Comparison of ENCODE assay signal across 14 cellular contexts in genomic region chr1:234541281-234541975, GRCh38.
A peak's percentile ranks its signal among the peaks of the same experiment; 100 is the strongest.
DNase-seq lines count a peak whose midpoint lies in the region; ATAC-seq, FAIRE-seq and TF ChIP-seq lines count a peak whose summit lies in the region.
"Had no signal": no experiment of that assay in that cellular context is flagged by ENCODE, and none has a peak within 500 bp of the region (broad histone marks: within the 10 kb centered on the region; RNA-seq: fewer than 3 reads in every experiment).

No MANE protein-coding gene starts in this region.

- H3K36me3 ChIP-seq in heart left ventricle (no peaks in the 10 kb centered on the region), GM12878 (ENCODE audit: control insufficient read depth in 2 of 2, insufficient read depth in 2 of 2, low read length in 1 of 2) (no peaks in the 10 kb centered on the region), uterus (no peaks in the 10 kb centered on the region)
- no peaks in the 10 kb centered on the region for H3K36me3 ChIP-seq in effector memory CD4-positive, alpha-beta T cell (ENCODE audit: control insufficient read depth, insufficient read depth, low read length)
- H3K36me3 ChIP-seq: adrenal gland had no signal

- POLR2A ChIA-PET in GM12878 (lab: Charles Lee), result interaction anchor here (1.7 kb wide), 1 partner anchor 12 kb away, joined by 3 read pairs; no protein-coding TSS in a partner anchor

- TF ChIP-seq RAD21 in GM12878 (IDR thresholded peaks at IDR 0.05; ENCODE audit: insufficient read depth, low read depth, low read length), result no peak

- no peak for ATAC-seq in heart left ventricle
- no peak for ATAC-seq in left cardiac atrium
- no peak for ATAC-seq in GM12878

- no peaks in the 10 kb centered on the region for H3K27me3 ChIP-seq in heart left ventricle
- H3K27me3 ChIP-seq in GM12878 (replicated peaks in 1 of 2; ENCODE audit: control insufficient read depth in 2 of 2, insufficient read depth in 2 of 2, low read length in 1 of 2), result no peaks in the 10 kb centered on the region
- H3K27me3 ChIP-seq in uterus, result no peaks in the 10 kb centered on the region
- no peaks in the 10 kb centered on the region for H3K27me3 ChIP-seq in effector memory CD4-positive, alpha-beta T cell (replicated peaks; ENCODE audit: control insufficient read depth, insufficient read depth, low read length, poor library complexity, severe bottlenecking)
- H3K27me3 ChIP-seq: adrenal gland had no signal

- DNase-seq in heart left ventricle (no peak), left cardiac atrium (no peak), GM12878 (ENCODE audit: low read depth, low spot score) (no peak), kidney tubule cell (ENCODE audit: low spot score) (peak; percentile 87), uterus (peak in 1 of 2 donors; percentile 48), NCI-H1105 treated with DMSO at 0.1 percent for 48 hours (lab: John Stamatoyannopoulos, UW) (no peak), GM13977 (ENCODE audit: low spot score) (no peak)
- no peak for DNase-seq in effector memory CD4-positive, alpha-beta T cell
- DNase-seq: NCI-H187 treated with DMSO at 0.1 percent for 48 hours; stimulated activated CD4-positive, alpha-beta T cell treated with anti-CD3 and anti-CD28 coated beads, Interleukin-2, amount 100 ng/mL, for 24 hours; stimulated activated naive CD4-positive, alpha-beta T cell treated with Interleukin-2 at 50 U/mL for 16 hours; T-helper 1 cell had no signal

- no peak for TF ChIP-seq EP300 in GM12878 (IDR thresholded peaks at IDR 0.05; ENCODE audit: borderline replicate concordance in 1 of 2, control insufficient read depth in 1 of 2, low read depth in 2 of 2, low read length in 2 of 2)

- H3K4me1 ChIP-seq in heart left ventricle (peaks cover 18 to 97% (median 75%) of the 10 kb centered on the region in 12 donors), GM12878 (ENCODE audit: control insufficient read depth, insufficient read depth, low read length) (no peaks in the 10 kb centered on the region), uterus (peaks cover 35 to 45% of the 10 kb centered on the region in 2 donors)
- H3K4me1 ChIP-seq in effector memory CD4-positive, alpha-beta T cell (ENCODE audit: control insufficient read depth, insufficient read depth, low read length, poor library complexity, severe bottlenecking), result peaks cover 10% of the 10 kb centered on the region

- H3K9me3 ChIP-seq in heart left ventricle (no peaks in the 10 kb centered on the region), GM12878 (replicated peaks; ENCODE audit: control insufficient read depth, insufficient read depth, low read length) (no peaks in the 10 kb centered on the region), uterus (no peaks in the 10 kb centered on the region)
- H3K9me3 ChIP-seq in effector memory CD4-positive, alpha-beta T cell (ENCODE audit: control insufficient read depth, low read length), result no peaks in the 10 kb centered on the region
- H3K9me3 ChIP-seq: adrenal gland had no signal

- in situ Hi-C loops in GM12878 (cut with MboI) (no loop called here), GM13977 (cut with MboI; ENCODE audit: low pct_unique_long_range_greater_than_20kb, low sequenced_read_pairs, unreplicated experiment) (no loop called here)

- no peak for TF ChIP-seq POLR2A in heart left ventricle (IDR thresholded peaks at IDR 0.05)
- no peak for TF ChIP-seq POLR2A in GM12878 (IDR thresholded peaks at IDR 0.05; ENCODE audit: low read depth, low read length)
- TF ChIP-seq POLR2A in uterus (IDR thresholded peaks at IDR 0.05), result no peak

- H3K9ac ChIP-seq in GM12878 (ENCODE audit: control insufficient read depth, insufficient read depth, low read length), result no peak overlapping the region

- no peak overlapping the region for H2AFZ ChIP-seq in GM12878 (ENCODE audit: control insufficient read depth, low read depth, low read length)

- FAIRE-seq in GM12878 (lab: Jason Lieb, UNC), result no peak
- FAIRE-seq: endometrium had no signal

- 74 to 83% (median 80%) methylated on average over 5 of the region's 5 CpGs for WGBS in heart left ventricle, 4 donors
- 59% methylated on average over 5 of the region's 5 CpGs for WGBS in GM12878 (ENCODE audit: insufficient coverage, insufficient replicate concordance, low lambda C conversion rate, missing lambda C conversion rate)

- H3K27ac ChIP-seq in heart left ventricle (peak overlapping the region in 8 of 12 donors; percentile 95 to 99 (median 98)), GM12878 (ENCODE audit: control insufficient read depth, insufficient read depth) (no peak overlapping the region), uterus (peak overlapping the region; percentile 85 to 93)
- no peak overlapping the region for H3K27ac ChIP-seq in effector memory CD4-positive, alpha-beta T cell (ENCODE audit: insufficient read depth, low read length, poor library complexity, severe bottlenecking)

- no peaks in the 10 kb centered on the region for H4K20me1 ChIP-seq in GM12878 (ENCODE audit: control insufficient read depth, insufficient read depth)

- H3K4me3 ChIP-seq in heart left ventricle (no peak overlapping the region), GM12878 (no peak overlapping the region), uterus (no peak overlapping the region)
- H3K4me3 ChIP-seq in effector memory CD4-positive, alpha-beta T cell (ENCODE audit: insufficient read depth, low read depth, low read length, poor library complexity, severe bottlenecking), result no peak overlapping the region
- H3K4me3 ChIP-seq: adrenal gland had no signal

- no peaks in the 10 kb centered on the region for H3K79me2 ChIP-seq in GM12878 (ENCODE audit: control insufficient read depth, insufficient read depth, low read length)

- no TSS peak for BruUV-seq in GM12878 (replicated peaks; lab: Mats Ljungman, UMichigan)

- H3K4me2 ChIP-seq in GM12878 (ENCODE audit: control insufficient read depth, insufficient read depth), result no peak overlapping the region

- RAD21 ChIA-PET in GM12878 (lab: Charles Lee; ENCODE audit: unreplicated experiment), result interaction anchor here (0.9 kb wide), 1 partner anchor 298 kb away, joined by 3 read pairs; no protein-coding TSS in a partner anchor

- intact Hi-C loops in heart left ventricle (cut with DNase I), result loop anchor here in 4 of 10 donors (5.0 kb wide), 1 partner anchor 41 kb away; no protein-coding TSS in a partner anchor
- intact Hi-C loops in left cardiac atrium (cut with DNase I), result loop anchor here in 1 of 2 donors (5.0 kb wide), 1 partner anchor 46 kb away; no protein-coding TSS in a partner anchor
- intact Hi-C loops in GM12878 (cut with micrococcal nuclease; ENCODE audit: unreplicated experiment), result no loop called here
- intact Hi-C loops in uterus (cut with DNase I; ENCODE audit: low total_unique reads), result no loop called here

- CTCF ChIA-PET in GM12878 (lab: Yijun Ruan, JAX), result interaction anchor here (1.0 kb wide), 1 partner anchor 9 kb away, joined by 3 read pairs; no protein-coding TSS in a partner anchor

- TF ChIP-seq CTCF in heart left ventricle (IDR thresholded peaks at IDR 0.05), result no peak
- TF ChIP-seq CTCF in GM12878 (IDR thresholded peaks at IDR 0.05 in 2 of 3, conservative IDR thresholded peaks at IDR 0.05 in 1 of 3; ENCODE audit: control insufficient read depth in 2 of 3, extremely low read depth in 1 of 3, insufficient read depth in 1 of 3, low read depth in 3 of 3, low read length in 3 of 3), result no peak
- no peak for TF ChIP-seq CTCF in uterus (IDR thresholded peaks at IDR 0.05)
- TF ChIP-seq CTCF in GM13977 (IDR thresholded peaks at IDR 0.05; ENCODE audit: extremely low read depth, insufficient read depth, missing control alignments), result no peak

- SMC1A ChIA-PET in GM12878 (lab: Charles Lee; ENCODE audit: uncharacterized antibody, unreplicated experiment), result interaction anchor here (0.8 to 0.9 kb wide), 2 partner anchors 12 to 26 kb away, joined by 3 read pairs; no protein-coding TSS in a partner anchor

TF ChIP-seq in GM12878, 131 proteins besides CTCF, POLR2A, EP300 and RAD21:
- TF ChIP-seq ZNF622 (IDR thresholded peaks at IDR 0.05) (no peak), HDGF (IDR thresholded peaks at IDR 0.05) (no peak), CREB1 (IDR thresholded peaks at IDR 0.05; ENCODE audit: low read depth) (no peak), IRF4 (IDR thresholded peaks at IDR 0.05; ENCODE audit: low read depth, low read length) (no peak), BCL3 (IDR thresholded peaks at IDR 0.05; ENCODE audit: borderline replicate concordance, insufficient read depth, low read depth, low read length, poor library complexity, severe bottlenecking) (peak; percentile 86), REST (IDR thresholded peaks at IDR 0.05; ENCODE audit: low read depth, low read length) (no peak)

Comparison
In these comparisons a context has a peak if more than half of its experiments do, and no peak if none do; other contexts are left out.
1. H3K27ac ChIP-seq: peak in heart left ventricle (8 of 12) and uterus (2 of 2); none in GM12878 (single experiment) and effector memory CD4-positive, alpha-beta T cell (single experiment).